18 cellular contexts compared by ENCODE assay signal in the genomic region with DNA sequence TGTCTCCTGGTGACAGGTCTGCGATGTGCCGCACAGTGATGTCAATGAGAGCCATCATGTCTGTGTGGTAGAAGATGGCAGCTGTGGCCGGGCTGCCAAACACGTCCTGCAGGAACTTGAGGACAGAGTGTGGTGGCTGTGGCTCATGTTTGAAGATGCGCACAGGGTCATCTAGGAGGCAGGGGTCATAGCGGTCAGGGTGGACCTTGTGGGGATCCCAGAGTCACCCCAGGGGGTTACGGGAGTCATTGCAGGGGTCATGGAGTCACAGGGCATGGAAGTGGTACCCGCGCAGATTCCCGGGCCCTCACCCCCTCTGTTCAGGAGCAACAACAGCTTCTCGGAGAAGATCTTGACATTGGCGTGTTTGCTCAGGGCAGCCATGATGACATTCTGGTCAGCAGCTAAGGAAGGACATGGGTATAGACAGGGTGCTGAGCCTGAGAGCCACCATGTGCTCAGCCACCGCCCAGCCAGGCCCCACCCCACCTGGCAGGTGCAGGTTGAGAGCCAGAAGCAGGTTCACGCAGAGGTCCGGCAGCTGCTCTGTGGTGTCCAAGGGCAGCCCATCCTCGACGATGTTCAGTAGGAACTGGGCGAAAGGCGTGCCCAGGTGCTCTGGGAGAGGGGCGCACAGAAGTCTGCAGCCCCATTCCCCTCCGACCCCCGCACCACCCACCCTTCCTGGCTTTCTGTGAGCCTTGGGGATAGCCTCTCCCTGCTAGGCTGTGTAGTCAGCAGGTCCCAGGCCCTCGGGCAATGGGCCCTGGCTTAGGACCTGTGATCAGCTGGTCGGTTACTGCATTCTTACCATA. TPM values are rescaled to one million over a fixed set of nuclear protein-coding genes. Genes with fewer than 3 reads are reported as not detected.
"Had no signal": no experiment of that assay in that cellular context is flagged by ENCODE, and none has a peak within 500 bp of the region (broad histone marks: within the 10 kb centered on the region; RNA-seq: fewer than 3 reads in every experiment).

No MANE protein-coding gene starts in this region.

- H3K4me3 Mint-ChIP-seq: activated B cell treated with CpG ODN at 0.5 μM for 24 hours; activated CD4-positive, alpha-beta T cell treated with anti-CD3 and anti-CD28 coated beads, Interleukin-2, amount 10 ng/mL, durations not matched to agents 24 days and 14 days; activated CD8-positive, alpha-beta memory T cell treated with anti-CD3 and anti-CD28 coated beads, Interleukin-2, amount 10 ng/mL, durations not matched to agents 7 days and 5 days; activated naive CD8-positive, alpha-beta T cell; activated T-cell treated with anti-CD3 and anti-CD28 coated beads, Interleukin-2, amount 50 U/mL, for 24 hours; brain; T-helper 17 cell had no signal

- DNase-seq: activated B cell treated with CpG ODN at 0.5 μM for 24 hours; activated CD4-positive, alpha-beta T cell treated with anti-CD3 and anti-CD28 coated beads, Interleukin-2, amount 10 ng/mL, durations not matched to agents 24 days and 14 days; activated CD8-positive, alpha-beta memory T cell treated with anti-CD3 and anti-CD28 coated beads, Interleukin-2, amount 10 ng/mL, durations not matched to agents 7 days and 5 days; activated effector memory CD4-positive, alpha-beta T cell treated with Interleukin-2 at 50 U/mL for 16 hours; activated T-cell treated with anti-CD3 and anti-CD28 coated beads, Interleukin-2, amount 50 U/mL, for 24 hours; amygdala; effector memory CD4-positive, alpha-beta T cell; gastrocnemius medialis; heart right ventricle; left lung; T-helper 17 cell; thyroid gland had no signal

- H3K27me3 ChIP-seq: gastrocnemius medialis, heart right ventricle, left lung, ovary, thyroid gland had no signal

- H3K27me3 Mint-ChIP-seq: activated B cell treated with CpG ODN at 0.5 μM for 24 hours; activated CD4-positive, alpha-beta T cell treated with anti-CD3 and anti-CD28 coated beads, Interleukin-2, amount 10 ng/mL, durations not matched to agents 24 days and 14 days; activated CD8-positive, alpha-beta memory T cell treated with anti-CD3 and anti-CD28 coated beads, Interleukin-2, amount 10 ng/mL, durations not matched to agents 7 days and 5 days; activated naive CD8-positive, alpha-beta T cell; activated T-cell treated with anti-CD3 and anti-CD28 coated beads, Interleukin-2, amount 50 U/mL, for 24 hours; T-helper 17 cell had no signal

- H3K27ac Mint-ChIP-seq: activated CD8-positive, alpha-beta memory T cell treated with anti-CD3 and anti-CD28 coated beads, Interleukin-2, amount 10 ng/mL, durations not matched to agents 7 days and 5 days; activated naive CD8-positive, alpha-beta T cell; activated T-cell treated with anti-CD3 and anti-CD28 coated beads, Interleukin-2, amount 50 U/mL, for 24 hours had no signal

- H3K9me3 Mint-ChIP-seq: activated B cell treated with CpG ODN at 0.5 μM for 24 hours; activated CD4-positive, alpha-beta T cell treated with anti-CD3 and anti-CD28 coated beads, Interleukin-2, amount 10 ng/mL, durations not matched to agents 24 days and 14 days; activated T-cell treated with anti-CD3 and anti-CD28 coated beads, Interleukin-2, amount 50 U/mL, for 24 hours; brain had no signal

- H3K4me3 ChIP-seq: gastrocnemius medialis, heart right ventricle, left lung, ovary, thyroid gland had no signal

- H3K4me1 ChIP-seq: left lung had no signal

- H3K9me3 ChIP-seq: gastrocnemius medialis, heart right ventricle, left lung, ovary, thyroid gland had no signal

- H3K27ac ChIP-seq: epithelial cell of prostate, gastrocnemius medialis, heart right ventricle, left lung, ovary, thyroid gland had no signal

- ATAC-seq: activated CD8-positive, alpha-beta memory T cell treated with anti-CD3 and anti-CD28 coated beads, Interleukin-2, amount 10 ng/mL, durations not matched to agents 7 days and 5 days; gastrocnemius medialis; heart right ventricle; left lung had no signal

- H3K36me3 ChIP-seq: ovary had no signal

RNA-seq across cellular contexts. Expression of a gene that starts 57.2 kb away (rescaled TPM):
- total RNA-seq: activated B cell treated with CpG ODN at 0.5 μM for 24 hours, gastrocnemius medialis, heart right ventricle, left lung, ovary, renal cortical epithelial cell, skeletal muscle tissue, thyroid gland had no signal
